ENCODE assay signal across 26 cellular contexts in genomic region chr10:62671104-62671503, GRCh38.
A peak's percentile ranks its signal among the peaks of the same experiment; 100 is the strongest.
DNase-seq lines count a peak whose midpoint lies in the region; ATAC-seq, FAIRE-seq and TF ChIP-seq lines count a peak whose summit lies in the region.
"Had no signal": no experiment of that assay in that cellular context is flagged by ENCODE, and none has a peak within 500 bp of the region (broad histone marks: within the 10 kb centered on the region; RNA-seq: fewer than 3 reads in every experiment).

No MANE protein-coding gene starts in this region.

- ATAC-seq in HG02678 (IDR thresholded peaks at IDR 0.05; ENCODE audit: unreplicated experiment) = peak; percentile 44
- ATAC-seq in GM12878 = peak; percentile 78
- peak; percentile 48 for ATAC-seq in stimulated activated effector memory CD8-positive, alpha-beta T cell treated with anti-CD3 and anti-CD28 coated beads, Interleukin-12 subunit alpha, Interleukin-12 subunit beta, amount 100 ng/mL, for 72 hours
- no peak for ATAC-seq in HG02884 (IDR thresholded peaks at IDR 0.05; ENCODE audit: unreplicated experiment)
- ATAC-seq: A549, GM23338, K562 had no signal

- peaks cover 4% of the 10 kb centered on the region; the same call in 1 of the 2 replicates for H3K4me1 ChIP-seq in GM12878 (ENCODE audit: control insufficient read depth, insufficient read depth, low read length)
- H3K4me1 ChIP-seq: A549, HAP-1, Peyer's patch had no signal

- H3K27ac Mint-ChIP-seq in stimulated activated effector memory CD8-positive, alpha-beta T cell treated with anti-CD3 and anti-CD28 coated beads, Interleukin-12 subunit alpha, Interleukin-12 subunit beta, amount 100 ng/mL, for 72 hours = no peak overlapping the region
- H3K27ac Mint-ChIP-seq: CD4-positive, alpha-beta T cell; GM23338 had no signal

- CTCF ChIA-PET in GM12878 (lab: Yijun Ruan, JAX) = interaction anchor here (0.8 to 5.2 kb wide), 9 partner anchors 9 to 486 kb away, joined by 3 to 46 read pairs (median 6); partner anchors contain the start of gene ADO

- no peak overlapping the region for H3K4me2 ChIP-seq in GM12878 (ENCODE audit: control insufficient read depth, insufficient read depth)
- H3K4me2 ChIP-seq: A549; BLaER1 treated with 17β-estradiol and CSF1 and Interleukin-3, amounts not matched to agents 10 nM and 100 nM; GM23338 had no signal

- no peak for TF ChIP-seq POLR2A in GM12878 (IDR thresholded peaks at IDR 0.05; ENCODE audit: low read depth, low read length)

- TF ChIP-seq EP300 in GM12878 (IDR thresholded peaks at IDR 0.05; ENCODE audit: borderline replicate concordance in 1 of 2, control insufficient read depth in 1 of 2, low read depth in 2 of 2, low read length in 2 of 2) = peak in 1 of 2 experiments; percentile 81; a peak in 1 of 4 replicates

- TF ChIP-seq RAD21 in GM12878 (IDR thresholded peaks at IDR 0.05; ENCODE audit: insufficient read depth, low read depth, low read length) = no peak

- no peak overlapping the region for H3K27ac ChIP-seq in GM12878 (ENCODE audit: control insufficient read depth, insufficient read depth)
- H3K27ac ChIP-seq: A549; BLaER1 treated with 17β-estradiol and CSF1 and Interleukin-3, amounts not matched to agents 10 nM and 100 nM; Peyer's patch had no signal

- SMC1A ChIA-PET in GM12878 (lab: Charles Lee; ENCODE audit: uncharacterized antibody, unreplicated experiment) = interaction anchor here (0.8 to 4.9 kb wide), 25 partner anchors 9 to 146 kb away, joined by 3 to 71 read pairs (median 4); no protein-coding TSS in a partner anchor

- H3K36me3 Mint-ChIP-seq in stimulated activated effector memory CD8-positive, alpha-beta T cell treated with anti-CD3 and anti-CD28 coated beads, Interleukin-12 subunit alpha, Interleukin-12 subunit beta, amount 100 ng/mL, for 72 hours = no peaks in the 10 kb centered on the region

- no peak overlapping the region for H3K4me3 ChIP-seq in GM12878
- H3K4me3 ChIP-seq: A549; BLaER1 treated with 17β-estradiol and CSF1 and Interleukin-3, amounts not matched to agents 10 nM and 100 nM; GM23338; HAP-1; K562; Peyer's patch had no signal

- in situ Hi-C loops in GM12878 (cut with MboI) = no loop called here

- H3K79me2 ChIP-seq in GM12878 (ENCODE audit: control insufficient read depth, insufficient read depth, low read length) = no peaks in the 10 kb centered on the region

- FAIRE-seq in GM19239 (lab: Jason Lieb, UNC) = peak; percentile 84
- FAIRE-seq in GM12878 (lab: Jason Lieb, UNC) = no peak
- FAIRE-seq: A549, G401.6, HTR-8/SVneo, K562 had no signal

- BruUV-seq in GM12878 (replicated peaks; lab: Mats Ljungman, UMichigan) = no TSS peak

- H3K4me3 Mint-ChIP-seq in stimulated activated effector memory CD8-positive, alpha-beta T cell treated with anti-CD3 and anti-CD28 coated beads, Interleukin-12 subunit alpha, Interleukin-12 subunit beta, amount 100 ng/mL, for 72 hours = no peak overlapping the region
- H3K4me3 Mint-ChIP-seq: CD4-positive, alpha-beta T cell; GM23338 had no signal

- peaks cover 25% of the 10 kb centered on the region for H3K4me1 Mint-ChIP-seq in stimulated activated effector memory CD8-positive, alpha-beta T cell treated with anti-CD3 and anti-CD28 coated beads, Interleukin-12 subunit alpha, Interleukin-12 subunit beta, amount 100 ng/mL, for 72 hours

- H3K36me3 ChIP-seq in GM12878 (ENCODE audit: control insufficient read depth in 2 of 2, insufficient read depth in 2 of 2, low read length in 1 of 2) = no peaks in the 10 kb centered on the region
- H3K36me3 ChIP-seq: BLaER1 treated with 17β-estradiol and CSF1 and Interleukin-3, amounts not matched to agents 10 nM and 100 nM; HAP-1; Peyer's patch had no signal

- H2AFZ ChIP-seq in GM12878 (ENCODE audit: control insufficient read depth, low read depth, low read length) = no peak overlapping the region
- H2AFZ ChIP-seq: GM23338 had no signal

- intact Hi-C loops in GM12878 (cut with micrococcal nuclease; ENCODE audit: unreplicated experiment) = no loop called here

- no peak for TF ChIP-seq CTCF in GM12878 (IDR thresholded peaks at IDR 0.05 in 2 of 3, conservative IDR thresholded peaks at IDR 0.05 in 1 of 3; ENCODE audit: control insufficient read depth in 2 of 3, extremely low read depth in 1 of 3, insufficient read depth in 1 of 3, low read depth in 3 of 3, low read length in 3 of 3)

- no peaks in the 10 kb centered on the region for H4K20me1 ChIP-seq in GM12878 (ENCODE audit: control insufficient read depth, insufficient read depth)
- H4K20me1 ChIP-seq: BLaER1 treated with 17β-estradiol and CSF1 and Interleukin-3, amounts not matched to agents 10 nM and 100 nM had no signal

- RAD21 ChIA-PET in GM12878 (lab: Charles Lee; ENCODE audit: unreplicated experiment) = interaction anchor here (0.7 to 4.8 kb wide), 15 partner anchors 10 to 147 kb away, joined by 3 to 38 read pairs (median 6); no protein-coding TSS in a partner anchor

- WGBS in GM12878 (ENCODE audit: insufficient coverage, insufficient replicate concordance, low lambda C conversion rate, missing lambda C conversion rate) = 58% methylated on average over 1 of the region's 1 CpG

- H3K27me3 ChIP-seq in GM12878 (replicated peaks in 1 of 2; ENCODE audit: control insufficient read depth in 2 of 2, insufficient read depth in 2 of 2, low read length in 1 of 2) = no peaks in the 10 kb centered on the region
- H3K27me3 ChIP-seq: BLaER1 treated with 17β-estradiol and CSF1 and Interleukin-3, amounts not matched to agents 10 nM and 100 nM; Peyer's patch had no signal

- H3K9ac ChIP-seq in GM12878 (ENCODE audit: control insufficient read depth, insufficient read depth, low read length) = no peak overlapping the region
- H3K9ac ChIP-seq: BLaER1 treated with 17β-estradiol and CSF1 and Interleukin-3, amounts not matched to agents 10 nM and 100 nM had no signal

- POLR2A ChIA-PET in GM12878 (lab: Charles Lee) = interaction anchor here (0.6 to 3.1 kb wide), 11 partner anchors 8 to 132 kb away, joined by 3 to 13 read pairs (median 4); no protein-coding TSS in a partner anchor

- H3K9me3 ChIP-seq in GM12878 (replicated peaks; ENCODE audit: control insufficient read depth, insufficient read depth, low read length) = no peaks in the 10 kb centered on the region
- H3K9me3 ChIP-seq: A549; BLaER1 treated with 17β-estradiol and CSF1 and Interleukin-3, amounts not matched to agents 10 nM and 100 nM; HAP-1; Peyer's patch had no signal

- H3K9me3 Mint-ChIP-seq in stimulated activated effector memory CD8-positive, alpha-beta T cell treated with anti-CD3 and anti-CD28 coated beads, Interleukin-12 subunit alpha, Interleukin-12 subunit beta, amount 100 ng/mL, for 72 hours = no peaks in the 10 kb centered on the region
- H3K9me3 Mint-ChIP-seq: CD4-positive, alpha-beta T cell; GM23338 had no signal

- no peak for DNase-seq in GM19239 (ENCODE audit: insufficient read length, low spot score)
- no peak for DNase-seq in GM12878 (ENCODE audit: low read depth, low spot score)
- no peak for DNase-seq in stimulated activated effector memory CD8-positive, alpha-beta T cell treated with anti-CD3 and anti-CD28 coated beads, Interleukin-12 subunit alpha, Interleukin-12 subunit beta, amount 100 ng/mL, for 72 hours (ENCODE audit: low spot score in 2 of 2)
- DNase-seq in NCI-H1694 (lab: John Stamatoyannopoulos, UW) = no peak
- no peak for DNase-seq in COR-L47 (lab: John Stamatoyannopoulos, UW)
- DNase-seq: AML-193; CD4-positive, alpha-beta T cell; Kasumi-1; MV-4-11; NCI-H1105 treated with DMSO at 0.1 percent for 48 hours; NCI-H146; NCI-H2081; NCI-H2227 treated with DMSO at 0.1 percent for 48 hours; NCI-H526 treated with DMSO at 0.1 percent for 48 hours; OCI-M1; Peyer's patch; SHP77 treated with DMSO at 0.1 percent for 48 hours had no signal

TF ChIP-seq in GM12878, 131 proteins besides CTCF, POLR2A, EP300 and RAD21 (continues in another document):
- TF ChIP-seq FOS (IDR thresholded peaks at IDR 0.05; ENCODE audit: borderline replicate concordance, extremely low read depth, insufficient read length) (no peak), SMC3 (IDR thresholded peaks at IDR 0.05; ENCODE audit: borderline replicate concordance, low read length) (no peak), JUND (IDR thresholded peaks at IDR 0.05; ENCODE audit: low read depth, low read length) (no peak), CBX3 (IDR thresholded peaks at IDR 0.05; ENCODE audit: borderline replicate concordance, low read depth) (no peak), JUNB (IDR thresholded peaks at IDR 0.05) (no peak), PAX5 (IDR thresholded peaks at IDR 0.05; ENCODE audit: borderline replicate concordance, low read depth, low read length) (no peak), SREBF2 (IDR thresholded peaks at IDR 0.05; ENCODE audit: low read length) (no peak), TBL1XR1 (IDR thresholded peaks at IDR 0.05; ENCODE audit: low read depth, low read length) (no peak), RUNX3 (IDR thresholded peaks at IDR 0.05; ENCODE audit: low read length) (peak; percentile 38), TCF12 (IDR thresholded peaks at IDR 0.05; ENCODE audit: low read depth, low read length) (no peak), KDM1A (IDR thresholded peaks at IDR 0.05; ENCODE audit: borderline replicate concordance) (no peak), USF2 (IDR thresholded peaks at IDR 0.05; ENCODE audit: borderline replicate concordance, low read depth, low read length) (no peak), GABPA (IDR thresholded peaks at IDR 0.05; ENCODE audit: low read depth) (no peak), MAX (IDR thresholded peaks at IDR 0.05; ENCODE audit: low read depth, low read length) (no peak), ETV6 (conservative IDR thresholded peaks at IDR 0.05 in 1 of 2, IDR thresholded peaks at IDR 0.05 in 1 of 2; ENCODE audit: borderline replicate concordance in 1 of 2, low read depth in 1 of 2) (no peak), SMAD5 (IDR thresholded peaks at IDR 0.05; ENCODE audit: low read depth) (no peak), SRF (IDR thresholded peaks at IDR 0.05; ENCODE audit: low read depth in 2 of 2, low read length in 2 of 2) (no peak), RB1 (IDR thresholded peaks at IDR 0.05; ENCODE audit: borderline replicate concordance) (no peak), TAF1 (IDR thresholded peaks at IDR 0.05; ENCODE audit: borderline replicate concordance, low read depth, low read length) (no peak), RBBP5 (conservative IDR thresholded peaks at IDR 0.05) (no peak)
